16 cellular contexts compared by ENCODE assay signal in genomic region chr4:155769092-155769491, GRCh38. TPM values are rescaled to one million over a fixed set of nuclear protein-coding genes. Genes with fewer than 3 reads are reported as not detected.
DNase-seq lines count a peak whose midpoint lies in the region; ATAC-seq and TF ChIP-seq lines count a peak whose summit lies in the region.
"Had no signal": no experiment of that assay in that cellular context is flagged by ENCODE, and none has a peak within 500 bp of the region (broad histone marks: within the 10 kb centered on the region; RNA-seq: fewer than 3 reads in every experiment).

No MANE protein-coding gene starts in this region.

- TF ChIP-seq CTCF in GM20000 (IDR thresholded peaks at IDR 0.05; ENCODE audit: extremely low read depth, missing control alignments) (no peak), right lobe of liver (IDR thresholded peaks at IDR 0.05) (no peak), coronary artery (IDR thresholded peaks at IDR 0.05) (no peak)

- no peaks in the 10 kb centered on the region for H3K27me3 ChIP-seq in right lobe of liver

- H3K36me3 ChIP-seq in right lobe of liver: no peaks in the 10 kb centered on the region
- H3K36me3 ChIP-seq: prostate gland had no signal

- peaks cover 2% of the 10 kb centered on the region for H3K27me3 Mint-ChIP-seq in activated T-helper 1 cell treated with anti-CD3 and anti-CD28 coated beads, Interleukin-12 subunit alpha, Interleukin-12 subunit beta, Interleukin-2, Interleukin-4 antibody, amounts not matched to agents 30 ng/mL and 10 ng/mL and 1 ng/mL, durations not matched to agents 14 hours and 24 hours and 36 hours (ENCODE audit: insufficient read depth)
- H3K27me3 Mint-ChIP-seq in T-helper 2 cell treated with Interferon-gamma antibody and Interleukin-4, amounts not matched to agents 5 μg/mL and 100 μg/mL, for 36 hours (ENCODE audit: low read depth): peaks cover 7% of the 10 kb centered on the region
- H3K27me3 Mint-ChIP-seq: B cell; stimulated activated memory B cell treated with anti-CD40 and anti-IgM and Interleukin-4, amounts not matched to agents 10 μg/mL and 1 μg/mL and 100 μg/mL, for 72 hours had no signal

- H3K27ac ChIP-seq in right lobe of liver (no peak overlapping the region), coronary artery (no peak overlapping the region)
- H3K27ac ChIP-seq: prostate gland, VCaP had no signal

- H3K36me3 Mint-ChIP-seq in activated T-helper 1 cell treated with anti-CD3 and anti-CD28 coated beads, Interleukin-12 subunit alpha, Interleukin-12 subunit beta, Interleukin-2, Interleukin-4 antibody, amounts not matched to agents 30 ng/mL and 10 ng/mL and 1 ng/mL, durations not matched to agents 14 hours and 24 hours and 36 hours (ENCODE audit: low read depth): no peaks in the 10 kb centered on the region
- H3K36me3 Mint-ChIP-seq in T-helper 2 cell treated with Interferon-gamma antibody and Interleukin-4, amounts not matched to agents 5 μg/mL and 100 μg/mL, for 36 hours (ENCODE audit: low read depth): no peaks in the 10 kb centered on the region
- H3K36me3 Mint-ChIP-seq: stimulated activated memory B cell treated with anti-CD40 and anti-IgM and Interleukin-4, amounts not matched to agents 10 μg/mL and 1 μg/mL and 100 μg/mL, for 72 hours had no signal

- WGBS in right lobe of liver (ENCODE audit: insufficient coverage, low coverage, low lambda C conversion rate, missing lambda C conversion rate): 48% methylated on average over 2 of the region's 2 CpGs

- no peak for TF ChIP-seq POLR2A in right lobe of liver (IDR thresholded peaks at IDR 0.05)

- H3K9me3 Mint-ChIP-seq in activated T-helper 1 cell treated with anti-CD3 and anti-CD28 coated beads, Interleukin-12 subunit alpha, Interleukin-12 subunit beta, Interleukin-2, Interleukin-4 antibody, amounts not matched to agents 30 ng/mL and 10 ng/mL and 1 ng/mL, durations not matched to agents 14 hours and 24 hours and 36 hours: no peaks in the 10 kb centered on the region
- H3K9me3 Mint-ChIP-seq in T-helper 2 cell treated with Interferon-gamma antibody and Interleukin-4, amounts not matched to agents 5 μg/mL and 100 μg/mL, for 36 hours: no peaks in the 10 kb centered on the region
- H3K9me3 Mint-ChIP-seq: activated naive CD8-positive, alpha-beta T cell treated with anti-CD3 and anti-CD28 coated beads, Interleukin-2, amount 50 U/mL, for 24 hours had no signal

- peak; percentile 25 for DNase-seq in GM20000 (ENCODE audit: low spot score)
- DNase-seq in right lobe of liver: no peak
- no peak for DNase-seq in SKM-1 treated with dmso at 0.1 percent for 144 hours (lab: John Stamatoyannopoulos, UW; ENCODE audit: unreplicated experiment)
- no peak for DNase-seq in activated T-helper 1 cell treated with anti-CD3 and anti-CD28 coated beads, Interleukin-12 subunit alpha, Interleukin-12 subunit beta, Interleukin-2, Interleukin-4 antibody, amounts not matched to agents 30 ng/mL and 10 ng/mL and 1 ng/mL, durations not matched to agents 14 hours and 24 hours and 36 hours (ENCODE audit: low spot score)
- DNase-seq in coronary artery (ENCODE audit: low spot score): no peak
- DNase-seq in T-helper 2 cell treated with Interferon-gamma antibody and Interleukin-4, amounts not matched to agents 5 μg/mL and 100 μg/mL, for 36 hours (ENCODE audit: low spot score): no peak
- DNase-seq: activated CD8-positive, alpha-beta memory T cell treated with anti-CD3 and anti-CD28 coated beads, Interleukin-2, amount 50 U/mL, for 48 hours; activated naive CD8-positive, alpha-beta T cell treated with anti-CD3 and anti-CD28 coated beads, Interleukin-2, amount 50 U/mL, for 24 hours; NCI-H187; NCI-H748 treated with DMSO at 0.1 percent for 48 hours had no signal

- H3K27ac Mint-ChIP-seq in activated T-helper 1 cell treated with anti-CD3 and anti-CD28 coated beads, Interleukin-12 subunit alpha, Interleukin-12 subunit beta, Interleukin-2, Interleukin-4 antibody, amounts not matched to agents 30 ng/mL and 10 ng/mL and 1 ng/mL, durations not matched to agents 14 hours and 24 hours and 36 hours: no peak overlapping the region
- H3K27ac Mint-ChIP-seq in T-helper 2 cell treated with Interferon-gamma antibody and Interleukin-4, amounts not matched to agents 5 μg/mL and 100 μg/mL, for 36 hours: no peak overlapping the region
- H3K27ac Mint-ChIP-seq: activated naive CD8-positive, alpha-beta T cell treated with anti-CD3 and anti-CD28 coated beads, Interleukin-2, amount 50 U/mL, for 24 hours; B cell; stimulated activated memory B cell treated with anti-CD40 and anti-IgM and Interleukin-4, amounts not matched to agents 10 μg/mL and 1 μg/mL and 100 μg/mL, for 72 hours had no signal

- H3K9me3 ChIP-seq in right lobe of liver: no peaks in the 10 kb centered on the region
- H3K9me3 ChIP-seq: prostate gland had no signal

- no peak overlapping the region for H3K4me3 Mint-ChIP-seq in activated T-helper 1 cell treated with anti-CD3 and anti-CD28 coated beads, Interleukin-12 subunit alpha, Interleukin-12 subunit beta, Interleukin-2, Interleukin-4 antibody, amounts not matched to agents 30 ng/mL and 10 ng/mL and 1 ng/mL, durations not matched to agents 14 hours and 24 hours and 36 hours
- no peak overlapping the region for H3K4me3 Mint-ChIP-seq in T-helper 2 cell treated with Interferon-gamma antibody and Interleukin-4, amounts not matched to agents 5 μg/mL and 100 μg/mL, for 36 hours
- H3K4me3 Mint-ChIP-seq: activated naive CD8-positive, alpha-beta T cell treated with anti-CD3 and anti-CD28 coated beads, Interleukin-2, amount 50 U/mL, for 24 hours; B cell; stimulated activated memory B cell treated with anti-CD40 and anti-IgM and Interleukin-4, amounts not matched to agents 10 μg/mL and 1 μg/mL and 100 μg/mL, for 72 hours had no signal

- intact Hi-C loops in right lobe of liver (cut with DNase I): no loop called here
- intact Hi-C loops in activated T-helper 1 cell treated with anti-CD3 and anti-CD28 coated beads, Interleukin-12 subunit alpha, Interleukin-12 subunit beta, Interleukin-2, Interleukin-4 antibody, amounts not matched to agents 30 ng/mL and 10 ng/mL and 1 ng/mL, durations not matched to agents 14 hours and 24 hours and 36 hours (cut with micrococcal nuclease): no loop called here

- peak; percentile 54 for ATAC-seq in GM18508 (IDR thresholded peaks at IDR 0.05; ENCODE audit: insufficient read depth, unreplicated experiment)
- ATAC-seq in HG03159 (IDR thresholded peaks at IDR 0.05; ENCODE audit: unreplicated experiment): peak; percentile 84
- ATAC-seq in right lobe of liver: peak; percentile 59 to 81 (median 70)
- ATAC-seq: activated naive CD8-positive, alpha-beta T cell treated with anti-CD3 and anti-CD28 coated beads, Interleukin-2, amount 50 U/mL, for 24 hours; stimulated activated memory B cell treated with anti-CD40 and anti-IgM and Interleukin-4, amounts not matched to agents 10 μg/mL and 1 μg/mL and 100 μg/mL, for 72 hours had no signal

- H3K4me3 ChIP-seq in right lobe of liver (no peak overlapping the region), coronary artery (no peak overlapping the region)
- H3K4me3 ChIP-seq: prostate gland had no signal

- peaks cover 0 to 23% (median 0%) of the 10 kb centered on the region in 4 donors for H3K4me1 ChIP-seq in right lobe of liver
- H3K4me1 ChIP-seq: prostate gland had no signal

- H3K4me1 Mint-ChIP-seq in activated T-helper 1 cell treated with anti-CD3 and anti-CD28 coated beads, Interleukin-12 subunit alpha, Interleukin-12 subunit beta, Interleukin-2, Interleukin-4 antibody, amounts not matched to agents 30 ng/mL and 10 ng/mL and 1 ng/mL, durations not matched to agents 14 hours and 24 hours and 36 hours (ENCODE audit: low read depth): no peaks in the 10 kb centered on the region
- H3K4me1 Mint-ChIP-seq in T-helper 2 cell treated with Interferon-gamma antibody and Interleukin-4, amounts not matched to agents 5 μg/mL and 100 μg/mL, for 36 hours (ENCODE audit: low read depth): no peaks in the 10 kb centered on the region
- H3K4me1 Mint-ChIP-seq: activated naive CD8-positive, alpha-beta T cell treated with anti-CD3 and anti-CD28 coated beads, Interleukin-2, amount 50 U/mL, for 24 hours; stimulated activated memory B cell treated with anti-CD40 and anti-IgM and Interleukin-4, amounts not matched to agents 10 μg/mL and 1 μg/mL and 100 μg/mL, for 72 hours had no signal

RNA-seq across cellular contexts. Expression of gene GUCY1B1, which starts 10.3 kb away (rescaled TPM):
- 1 to 10 TPM; 1.6 to 5.6 (median 3.9) TPM for total RNA-seq in right lobe of liver
- total RNA-seq in activated T-helper 1 cell treated with anti-CD3 and anti-CD28 coated beads, Interleukin-12 subunit alpha, Interleukin-12 subunit beta, Interleukin-2, Interleukin-4 antibody, amounts not matched to agents 30 ng/mL and 10 ng/mL and 1 ng/mL, durations not matched to agents 14 hours and 24 hours and 36 hours: 0.26 and 0.29 TPM in 2 replicates
